In genomic region chr7:140326116-140326928, GRCh38 we compare ENCODE assay signal across 8 cellular contexts.
DNase-seq lines count a peak whose midpoint lies in the region; ATAC-seq and TF ChIP-seq lines count a peak whose summit lies in the region.

No MANE protein-coding gene starts in this region.

- H3K4me2 ChIP-seq in Karpas-422 (ENCODE audit: low read depth, low read length, poor library complexity, severe bottlenecking) = no peak overlapping the region
- H3K4me2 ChIP-seq in SU-DHL-6 (ENCODE audit: low read depth, low read length, poor library complexity, severe bottlenecking) = no peak overlapping the region

- TF ChIP-seq CTCF in SU-DHL-6 (IDR thresholded peaks at IDR 0.05; ENCODE audit: insufficient read depth, low read length, poor library complexity, severe bottlenecking) (peak; percentile 38), astrocyte of the cerebellum (IDR thresholded peaks at IDR 0.05; ENCODE audit: low read depth, low read length, missing control alignments) (peak; percentile 85), right atrium auricular region (IDR thresholded peaks at IDR 0.05) (peak; percentile 43 to 79)

- ATAC-seq in HG03520 (IDR thresholded peaks at IDR 0.05; ENCODE audit: unreplicated experiment) = no peak
- ATAC-seq in HG03196 (IDR thresholded peaks at IDR 0.05; ENCODE audit: unreplicated experiment) = no peak

- H3K9ac ChIP-seq in Karpas-422 (ENCODE audit: low read length) (no peak overlapping the region), SU-DHL-6 (ENCODE audit: low read length) (no peak overlapping the region)

- H4K20me1 ChIP-seq in Karpas-422 (ENCODE audit: insufficient read depth, low read depth, low read length) (no peaks in the 10 kb centered on the region), SU-DHL-6 (ENCODE audit: low read depth, low read length) (no peaks in the 10 kb centered on the region)

- H2AFZ ChIP-seq in Karpas-422 (ENCODE audit: low read length) = no peak overlapping the region
- H2AFZ ChIP-seq in SU-DHL-6 (ENCODE audit: low read depth, low read length, severe bottlenecking) = no peak overlapping the region

- in situ Hi-C loops in astrocyte of the cerebellum (cut with HindIII; ENCODE audit: low sequenced_read_pairs) = no loop called here

- H3K79me2 ChIP-seq in Karpas-422 (ENCODE audit: low read length) (no peaks in the 10 kb centered on the region), SU-DHL-6 (ENCODE audit: insufficient read depth, low read length) (no peaks in the 10 kb centered on the region)

- no peaks in the 10 kb centered on the region for H3K27me3 ChIP-seq in Karpas-422 (ENCODE audit: low read length)
- H3K27me3 ChIP-seq in SU-DHL-6 (ENCODE audit: low read length) = no peaks in the 10 kb centered on the region
- H3K27me3 ChIP-seq in right atrium auricular region = no peaks in the 10 kb centered on the region

- no peaks in the 10 kb centered on the region for H3K9me2 ChIP-seq in Karpas-422 (replicated peaks; ENCODE audit: insufficient read depth, low read length)
- H3K9me2 ChIP-seq in SU-DHL-6 (replicated peaks; ENCODE audit: insufficient read depth, low read length) = no peaks in the 10 kb centered on the region

- H3K4me1 ChIP-seq in Karpas-422 (ENCODE audit: low read length) = no peaks in the 10 kb centered on the region
- H3K4me1 ChIP-seq in right atrium auricular region = peaks cover 0 to 10% of the 10 kb centered on the region in 2 donors

- no peaks in the 10 kb centered on the region for H3K36me3 ChIP-seq in Karpas-422 (ENCODE audit: insufficient read depth, low read length)
- no peaks in the 10 kb centered on the region for H3K36me3 ChIP-seq in SU-DHL-6 (ENCODE audit: low read length)
- H3K36me3 ChIP-seq in right atrium auricular region = no peaks in the 10 kb centered on the region

- H3K9me3 ChIP-seq in Karpas-422 (ENCODE audit: low read length) (no peaks in the 10 kb centered on the region), SU-DHL-6 (ENCODE audit: insufficient read depth, low read length) (no peaks in the 10 kb centered on the region), right atrium auricular region (no peaks in the 10 kb centered on the region)

- DNase-seq in DMS53 (lab: John Stamatoyannopoulos, UW) (peak; percentile 89), Karpas-422 (peak; percentile 68), astrocyte of the cerebellum (ENCODE audit: low read depth) (peak; percentile 64), right atrium auricular region (ENCODE audit: low spot score) (peak; percentile 73), renal cortical epithelial cell (ENCODE audit: low read depth) (peak; percentile 68)

- H3K4me3 ChIP-seq in Karpas-422 (ENCODE audit: low read length) (no peak overlapping the region), SU-DHL-6 (ENCODE audit: insufficient read depth, low read length, poor library complexity, severe bottlenecking) (no peak overlapping the region), astrocyte of the cerebellum (ENCODE audit: low read depth, low read length) (no peak overlapping the region), right atrium auricular region (peak overlapping the region in 1 of 2 donors; percentile 11)

- H3K27ac ChIP-seq in Karpas-422 (ENCODE audit: low read length) (no peak overlapping the region), SU-DHL-6 (ENCODE audit: low read depth, low read length) (no peak overlapping the region), right atrium auricular region (peak overlapping the region in 1 of 2 donors; percentile 11)

- no peaks in the 10 kb centered on the region for H3F3A ChIP-seq in SU-DHL-6 (ENCODE audit: insufficient read depth)
